Comparison of ENCODE assay signal across 11 cellular contexts in genomic region chr11:62724171-62724570, GRCh38. TPM values are rescaled to one million over a fixed set of nuclear protein-coding genes. Genes with fewer than 3 reads are reported as not detected.
A peak's percentile ranks its signal among the peaks of the same experiment; 100 is the strongest.
DNase-seq lines count a peak whose midpoint lies in the region; ATAC-seq, FAIRE-seq and TF ChIP-seq lines count a peak whose summit lies in the region.
"Had no signal": no experiment of that assay in that cellular context is flagged by ENCODE, and none has a peak within 500 bp of the region (broad histone marks: within the 10 kb centered on the region; RNA-seq: fewer than 3 reads in every experiment).

No MANE protein-coding gene starts in this region.

- CTCF ChIA-PET in A673 (lab: Charles Lee) = interaction anchor here (0.5 kb wide), 1 partner anchor 64 kb away, joined by 6 read pairs; no protein-coding TSS in a partner anchor
- CTCF ChIA-PET in HCT116 (lab: Charles Lee) = interaction anchor here (0.6 kb wide), 1 partner anchor 371 kb away, joined by 3 read pairs; no protein-coding TSS in a partner anchor
- CTCF ChIA-PET in GM12878 (lab: Yijun Ruan, JAX) = interaction anchor here (0.6 to 2.2 kb wide), 12 partner anchors 9 to 329 kb away, joined by 3 to 7 read pairs (median 4); partner anchors contain the start of gene SLC3A2

- H3K9ac ChIP-seq in HCT116 (ENCODE audit: low read length) (0 out of 2 replicates have a peak overlapping the region, but pooled peaks have one; percentile 1), GM12878 (ENCODE audit: control insufficient read depth, insufficient read depth, low read length) (peak overlapping the region; percentile 91)

- H3K27ac Mint-ChIP-seq in mesothelial cell of epicardium = peak overlapping the region; percentile 48

- H3K9me2 ChIP-seq in HCT116 (ENCODE audit: insufficient read depth) = no peaks in the 10 kb centered on the region

- no peak for TF ChIP-seq EP300 in GM12878 (IDR thresholded peaks at IDR 0.05; ENCODE audit: borderline replicate concordance in 1 of 2, control insufficient read depth in 1 of 2, low read depth in 2 of 2, low read length in 2 of 2)

- no peaks in the 10 kb centered on the region for H3K9me3 ChIP-seq in A673 (ENCODE audit: low read depth, low read length, poor library complexity, severe bottlenecking)
- H3K9me3 ChIP-seq in HCT116 (ENCODE audit: control insufficient read depth in 1 of 2, insufficient read depth in 1 of 2, low read depth in 1 of 2, low read length in 2 of 2) = no peaks in the 10 kb centered on the region
- H3K9me3 ChIP-seq in GM12878 (replicated peaks; ENCODE audit: control insufficient read depth, insufficient read depth, low read length) = no peaks in the 10 kb centered on the region; the same call in 2 of the 3 replicates

- TF ChIP-seq CTCF in A673 (conservative IDR thresholded peaks at IDR 0.05; ENCODE audit: low read depth, low read length) (no peak), HCT116 (IDR thresholded peaks at IDR 0.05 in 2 of 3, conservative IDR thresholded peaks at IDR 0.05 in 1 of 3; ENCODE audit: borderline replicate concordance in 1 of 3, insufficient read depth in 1 of 3, low read depth in 2 of 3, low read length in 2 of 3) (no peak), GM12878 (IDR thresholded peaks at IDR 0.05 in 2 of 3, conservative IDR thresholded peaks at IDR 0.05 in 1 of 3; ENCODE audit: control insufficient read depth in 2 of 3, extremely low read depth in 1 of 3, insufficient read depth in 1 of 3, low read depth in 3 of 3, low read length in 3 of 3) (no peak), mesothelial cell of epicardium (IDR thresholded peaks at IDR 0.05; ENCODE audit: unreplicated experiment) (no peak)

- TF ChIP-seq POLR2A in HCT116 (IDR thresholded peaks at IDR 0.05; ENCODE audit: borderline replicate concordance, extremely low read depth, insufficient read depth, insufficient read length) = no peak
- TF ChIP-seq POLR2A in GM12878 (IDR thresholded peaks at IDR 0.05; ENCODE audit: low read depth, low read length) = no peak

- no peaks in the 10 kb centered on the region for H3K27me3 Mint-ChIP-seq in mesothelial cell of epicardium (ENCODE audit: low read depth)

- H3K4me3 Mint-ChIP-seq in mesothelial cell of epicardium = peak overlapping the region; percentile 95

- peaks cover 8% of the 10 kb centered on the region for H3K4me1 ChIP-seq in A673 (ENCODE audit: insufficient read depth, low read length, poor library complexity, severe bottlenecking)
- peaks cover 8 to 19% of the 10 kb centered on the region in 2 experiments for H3K4me1 ChIP-seq in HCT116 (ENCODE audit: control insufficient read depth in 1 of 2, insufficient read depth in 2 of 2, low read length in 2 of 2)
- H3K4me1 ChIP-seq in GM12878 (ENCODE audit: control insufficient read depth, insufficient read depth, low read length) = no peaks in the 10 kb centered on the region; the same call in 1 of the 2 replicates

- peaks cover 35% of the 10 kb centered on the region for H3K36me3 Mint-ChIP-seq in mesothelial cell of epicardium

- BruUV-seq in A673 (replicated peaks; lab: Mats Ljungman, UMichigan) = no TSS peak
- no TSS peak for BruUV-seq in HCT116 (replicated peaks; lab: Mats Ljungman, UMichigan)
- no TSS peak for BruUV-seq in GM12878 (replicated peaks; lab: Mats Ljungman, UMichigan)

- SMC1A ChIA-PET in GM12878 (lab: Charles Lee; ENCODE audit: uncharacterized antibody, unreplicated experiment) = interaction anchor here (1.0 to 2.1 kb wide), 8 partner anchors 8 to 50 kb away, joined by 3 to 9 read pairs (median 4); partner anchors contain the start of gene ZBTB3

- ATAC-seq in HCT116 = no peak
- no peak for ATAC-seq in GM12878
- ATAC-seq in GM19467 (IDR thresholded peaks at IDR 0.05; ENCODE audit: unreplicated experiment) = no peak
- ATAC-seq in GM18907 (IDR thresholded peaks at IDR 0.05; ENCODE audit: unreplicated experiment) = no peak
- ATAC-seq in HG02678 (IDR thresholded peaks at IDR 0.05; ENCODE audit: unreplicated experiment) = no peak

- no peaks in the 10 kb centered on the region for H3K9me3 Mint-ChIP-seq in mesothelial cell of epicardium

- WGBS in GM12878 (ENCODE audit: insufficient coverage, insufficient replicate concordance, low lambda C conversion rate, missing lambda C conversion rate) = 69% methylated on average over 8 of the region's 8 CpGs

- RAD21 ChIA-PET in HCT116 (lab: Charles Lee; ENCODE audit: low non-redundant PET in 1 of 2, low total read pairs in 2 of 2, uncharacterized antibody in 2 of 2, unreplicated experiment in 2 of 2) = interaction anchor here in 1 of 2 experiments (0.5 kb wide), 1 partner anchor 36 kb away, joined by 4 read pairs; no protein-coding TSS in a partner anchor
- RAD21 ChIA-PET in GM12878 (lab: Charles Lee; ENCODE audit: unreplicated experiment) = interaction anchor here (1.3 to 1.9 kb wide), 2 partner anchors 29 to 138 kb away, joined by 3 to 4 read pairs; partner anchors contain the start of gene ZBTB3

- no peak for FAIRE-seq in GM12878 (lab: Jason Lieb, UNC)
- FAIRE-seq: G401.6 had no signal

- H3K27me3 ChIP-seq in A673 (replicated peaks; ENCODE audit: insufficient read depth, low read depth, low read length, poor library complexity) (no peaks in the 10 kb centered on the region), HCT116 (ENCODE audit: insufficient read depth, low read length) (no peaks in the 10 kb centered on the region), GM12878 (replicated peaks in 1 of 2; ENCODE audit: control insufficient read depth in 2 of 2, insufficient read depth in 2 of 2, low read length in 1 of 2) (no peaks in the 10 kb centered on the region)

- H2AFZ ChIP-seq in HCT116 (ENCODE audit: low read depth, low read length, poor library complexity, severe bottlenecking) (no peak overlapping the region), GM12878 (ENCODE audit: control insufficient read depth, low read depth, low read length) (no peak overlapping the region)

- H3K36me3 ChIP-seq in A673 (ENCODE audit: insufficient read depth, low read length, poor library complexity, severe bottlenecking) (peaks cover 61% of the 10 kb centered on the region), HCT116 (ENCODE audit: control insufficient read depth in 1 of 2, insufficient read depth in 2 of 2, low read length in 2 of 2) (peaks cover 54 to 60% of the 10 kb centered on the region in 2 experiments), GM12878 (ENCODE audit: control insufficient read depth in 2 of 2, insufficient read depth in 2 of 2, low read length in 1 of 2) (peaks cover 14 to 50% of the 10 kb centered on the region in 2 experiments)

- in situ Hi-C loops in GM12878 (cut with MboI) = no loop called here

- no peak for DNase-seq in A673 (ENCODE audit: low spot score)
- no peak for DNase-seq in HCT116 (ENCODE audit: low read depth, low spot score)
- DNase-seq in GM12878 (ENCODE audit: low read depth, low spot score) = no peak
- no peak for DNase-seq in mesothelial cell of epicardium (ENCODE audit: low spot score in 2 of 2, unreplicated experiment in 2 of 2)
- no peak for DNase-seq in foreskin melanocyte
- DNase-seq: NCI-H2171 treated with DMSO at 0.1 percent for 48 hours; stimulated activated CD4-positive, alpha-beta T cell treated with anti-CD3 and anti-CD28 coated beads, Interleukin-4, amount 100 ng/mL, for 24 hours had no signal

- H3K4me1 Mint-ChIP-seq in mesothelial cell of epicardium = peaks cover 38% of the 10 kb centered on the region

- peak overlapping the region; percentile 86 for H3K4me3 ChIP-seq in A673 (ENCODE audit: low read depth, low read length, poor library complexity, severe bottlenecking)
- H3K4me3 ChIP-seq in HCT116 (replicated peaks in 1 of 2; ENCODE audit: low read depth in 1 of 2, low read length in 2 of 2) = no peak overlapping the region
- H3K4me3 ChIP-seq in GM12878 = peak overlapping the region; percentile 100

- POLR2A ChIA-PET in A673 (lab: Charles Lee; ENCODE audit: low non-redundant PET) (no interaction called here), HCT116 (lab: Charles Lee) (interaction anchor here (1.6 kb wide), 1 partner anchor 117 kb away, joined by 4 read pairs; no protein-coding TSS in a partner anchor), GM12878 (lab: Charles Lee) (interaction anchor here (0.9 to 6.8 kb wide), 12 partner anchors 9 to 126 kb away, joined by 3 to 79 read pairs (median 4); partner anchors contain the start of genes BSCL2, C11orf98, CSKMT and GNG3)

- H3K27ac ChIP-seq in A673 (ENCODE audit: low read depth, low read length, poor library complexity, severe bottlenecking) (peak overlapping the region; percentile 98), HCT116 (ENCODE audit: low read depth, low read length) (no peak overlapping the region; the same call in 1 of the 2 replicates), GM12878 (ENCODE audit: control insufficient read depth, insufficient read depth) (no peak overlapping the region; the same call in 1 of the 2 replicates)

- peaks cover 83% of the 10 kb centered on the region for H3K79me2 ChIP-seq in HCT116 (ENCODE audit: insufficient read depth, low read length)
- peaks cover 68% of the 10 kb centered on the region for H3K79me2 ChIP-seq in GM12878 (ENCODE audit: control insufficient read depth, insufficient read depth, low read length)

- peaks cover 21% of the 10 kb centered on the region; the same call in 1 of the 2 replicates for H4K20me1 ChIP-seq in HCT116 (ENCODE audit: insufficient read depth)
- peaks cover 11% of the 10 kb centered on the region for H4K20me1 ChIP-seq in GM12878 (ENCODE audit: control insufficient read depth, insufficient read depth)

- TF ChIP-seq RAD21 in HCT116 (IDR thresholded peaks at IDR 0.05; ENCODE audit: low read depth) (no peak), GM12878 (IDR thresholded peaks at IDR 0.05; ENCODE audit: insufficient read depth, low read depth, low read length) (no peak)

- no peak overlapping the region for H3K4me2 ChIP-seq in HCT116 (ENCODE audit: low read length)
- peak overlapping the region; percentile 81 for H3K4me2 ChIP-seq in GM12878 (ENCODE audit: control insufficient read depth, insufficient read depth)

- intact Hi-C loops in A673 (cut with micrococcal nuclease; ENCODE audit: unreplicated experiment) = no loop called here
- intact Hi-C loops in HCT116 (cut with micrococcal nuclease) = no loop called here
- intact Hi-C loops in GM12878 (cut with micrococcal nuclease; ENCODE audit: unreplicated experiment) = no loop called here

RNA-seq across cellular contexts. Expression of gene HNRNPUL2, which starts 3.1 kb away (rescaled TPM):
- 104 and 105 TPM in 2 replicates for total RNA-seq in A673 (2021)
- total RNA-seq in HCT116 (2021; ENCODE audit: unreplicated experiment) = 45.8 TPM
- 43.9 and 53.3 TPM in 2 replicates for polyA plus RNA-seq in HCT116 (2012)
- 50.6 and 53.9 TPM in 2 replicates for total RNA-seq in GM12878 (2013; cell fraction: nucleolus; rRNA removed)
- total RNA-seq in GM12878 (2014; rRNA removed) = 6.6 and 8.8 TPM in 2 replicates
- total RNA-seq in GM12878 (2014; rRNA removed; fragmentation: Illumina TruSeq; extraction: Trizol) = 21.1 and 22.7 TPM in 2 replicates
- total RNA-seq in GM12878 (2021) = 47.9 and 50.5 TPM in 2 replicates
- 27.5 TPM for polyA plus RNA-seq in GM12878 (2011; ENCODE audit: low read depth)
- polyA plus RNA-seq in GM12878 (2011; rRNA removed) = 23.7 and 29.8 TPM in 2 replicates
- 15.8 and 19.0 TPM in 2 replicates for polyA plus RNA-seq in GM12878 (2011; cell fraction: cytosol; rRNA removed)
- 27.0 and 40.2 TPM in 2 replicates for polyA plus RNA-seq in GM12878 (2011; cell fraction: nucleus; rRNA removed)
- 52.9 and 61.7 TPM in 2 replicates for polyA plus RNA-seq in GM12878 (2012)
- 72.2 and 73.7 TPM in 2 replicates for polyA plus RNA-seq in GM12878 (2014; fragmentation: Illumina TruSeq; extraction: Trizol)
- 1 to 10 TPM; 1.6 to 7.4 TPM for polyA plus RNA-seq in GM12878 (2014; fragmentation: Nextera tagmentation; extraction: Ambion mirVana)
- 39.9 and 43.9 TPM in 2 replicates for polyA plus RNA-seq in GM12878 (2014; rRNA removed)
- polyA plus RNA-seq in GM12878 (2016; fragmentation: Nextera tagmentation; extraction: Ambion mirVana) = 1 to 10 TPM; 2.6 to 2.7 TPM
- polyA minus RNA-seq in GM12878 (2011; rRNA and poly(A)+ RNA removed) = 23.3 and 25.3 TPM in 2 replicates
- 10.6 and 13.2 TPM in 2 replicates for polyA minus RNA-seq in GM12878 (2011; cell fraction: cytosol; rRNA and poly(A)+ RNA removed)
- polyA minus RNA-seq in GM12878 (2011; cell fraction: nucleus; rRNA and poly(A)+ RNA removed) = 13.5 and 26.4 TPM in 2 replicates
- total RNA-seq in mesothelial cell of epicardium = 60.3 to 62.0 TPM (median 61.5 TPM) in 3 replicates

RNA-seq across cellular contexts. Expression of gene TTC9C, which starts 4.1 kb away (rescaled TPM):
- total RNA-seq in A673 (2021) (66.5 and 66.8 TPM in 2 replicates), HCT116 (2021; ENCODE audit: unreplicated experiment) (33.3 TPM), GM12878 (2014; rRNA removed) (51.6 and 55.5 TPM in 2 replicates), GM12878 (2014; rRNA removed; fragmentation: Illumina TruSeq; extraction: Trizol) (45.3 and 52.5 TPM in 2 replicates), GM12878 (2021) (40.4 and 42.0 TPM in 2 replicates), mesothelial cell of epicardium (39.8 to 46.0 TPM (median 41.7 TPM) in 3 replicates)
- 32.5 and 39.7 TPM in 2 replicates for polyA plus RNA-seq in HCT116 (2012)
- 37.4 and 54.4 TPM in 2 replicates for total RNA-seq in GM12878 (2013; cell fraction: nucleolus; rRNA removed)
- 24.2 TPM for polyA plus RNA-seq in GM12878 (2011; ENCODE audit: low read depth)
- polyA plus RNA-seq in GM12878 (2011; rRNA removed) (62.9 and 71.2 TPM in 2 replicates), GM12878 (2014; fragmentation: Illumina TruSeq; extraction: Trizol) (53.6 and 62.0 TPM in 2 replicates), GM12878 (2014; fragmentation: Nextera tagmentation; extraction: Ambion mirVana) (10 to 100 TPM; 60.9 to 72.3 TPM), GM12878 (2014; rRNA removed) (47.1 and 47.3 TPM in 2 replicates), GM12878 (2016; fragmentation: Nextera tagmentation; extraction: Ambion mirVana) (10 to 100 TPM; 48.7 to 49.2 TPM)
- 53.8 and 56.3 TPM in 2 replicates for polyA plus RNA-seq in GM12878 (2011; cell fraction: cytosol; rRNA removed)
- polyA plus RNA-seq in GM12878 (2011; cell fraction: nucleus; rRNA removed) = 39.6 and 50.1 TPM in 2 replicates
- polyA plus RNA-seq in GM12878 (2012) = 42.2 and 55.8 TPM in 2 replicates
- polyA minus RNA-seq in GM12878 (2011; rRNA and poly(A)+ RNA removed) = 29.7 and 41.3 TPM in 2 replicates
- polyA minus RNA-seq in GM12878 (2011; cell fraction: cytosol; rRNA and poly(A)+ RNA removed) = 15.9 and 18.3 TPM in 2 replicates
- 11.4 and 18.6 TPM in 2 replicates for polyA minus RNA-seq in GM12878 (2011; cell fraction: nucleus; rRNA and poly(A)+ RNA removed)

RNA-seq across cellular contexts. Expression of gene GNG3, which starts 16.7 kb away (rescaled TPM):
- total RNA-seq in A673 (2021) (0.45 and 0.72 TPM in 2 replicates), HCT116 (2021; ENCODE audit: unreplicated experiment) (not detected), GM12878 (2014; rRNA removed) (not detected in 2 replicates), GM12878 (2014; rRNA removed; fragmentation: Illumina TruSeq; extraction: Trizol) (not detected in 2 replicates), GM12878 (2021) (not detected in 2 replicates), mesothelial cell of epicardium (0.60 to 1.5 TPM (median 0.97 TPM) in 3 replicates)
- polyA plus RNA-seq in HCT116 (2012) = 1.0 and 1.3 TPM in 2 replicates
- not detected in 2 replicates for total RNA-seq in GM12878 (2013; cell fraction: nucleolus; rRNA removed)
- polyA plus RNA-seq in GM12878 (2011; ENCODE audit: low read depth) = 0.81 TPM
- polyA plus RNA-seq in GM12878 (2011; rRNA removed) (not detected in 2 replicates), GM12878 (2014; fragmentation: Illumina TruSeq; extraction: Trizol) (0.57 TPM in 1 of 2 replicates, not detected in the other), GM12878 (2014; fragmentation: Nextera tagmentation; extraction: Ambion mirVana) (under 1 TPM; 0.27 to 0.42 TPM), GM12878 (2014; rRNA removed) (not detected in 2 replicates), GM12878 (2016; fragmentation: Nextera tagmentation; extraction: Ambion mirVana) (under 1 TPM; 0.62 to 0.83 TPM)
- 0.10 TPM in 1 of 2 replicates, not detected in the other for polyA plus RNA-seq in GM12878 (2011; cell fraction: cytosol; rRNA removed)
- 0.13 TPM in 1 of 2 replicates, not detected in the other for polyA plus RNA-seq in GM12878 (2011; cell fraction: nucleus; rRNA removed)
- 0.18 and 0.55 TPM in 2 replicates for polyA plus RNA-seq in GM12878 (2012)
- polyA minus RNA-seq in GM12878 (2011; rRNA and poly(A)+ RNA removed) = not detected in 2 replicates
- polyA minus RNA-seq in GM12878 (2011; cell fraction: cytosol; rRNA and poly(A)+ RNA removed) = not detected in 2 replicates
- not detected in 2 replicates for polyA minus RNA-seq in GM12878 (2011; cell fraction: nucleus; rRNA and poly(A)+ RNA removed)

RNA-seq across cellular contexts. Expression of gene BSCL2, which starts 16.9 kb away (rescaled TPM):
- 123 and 132 TPM in 2 replicates for total RNA-seq in A673 (2021)
- 62.0 TPM for total RNA-seq in HCT116 (2021; ENCODE audit: unreplicated experiment)
- polyA plus RNA-seq in HCT116 (2012) = 58.7 and 71.5 TPM in 2 replicates
- total RNA-seq in GM12878 (2013; cell fraction: nucleolus; rRNA removed) = 23.5 and 29.0 TPM in 2 replicates
- 21.7 and 24.3 TPM in 2 replicates for total RNA-seq in GM12878 (2014; rRNA removed)
- 20.3 and 21.5 TPM in 2 replicates for total RNA-seq in GM12878 (2014; rRNA removed; fragmentation: Illumina TruSeq; extraction: Trizol)
- 22.9 and 28.9 TPM in 2 replicates for total RNA-seq in GM12878 (2021)
- polyA plus RNA-seq in GM12878 (2011; ENCODE audit: low read depth) = 39.4 TPM
- 7.6 and 16.5 TPM in 2 replicates for polyA plus RNA-seq in GM12878 (2011; rRNA removed)
- 41.4 and 49.7 TPM in 2 replicates for polyA plus RNA-seq in GM12878 (2011; cell fraction: cytosol; rRNA removed)
- polyA plus RNA-seq in GM12878 (2011; cell fraction: nucleus; rRNA removed) = 49.3 and 67.8 TPM in 2 replicates
- polyA plus RNA-seq in GM12878 (2012) = 24.7 and 26.2 TPM in 2 replicates
- 10.6 and 17.1 TPM in 2 replicates for polyA plus RNA-seq in GM12878 (2014; fragmentation: Illumina TruSeq; extraction: Trizol)
- polyA plus RNA-seq in GM12878 (2014; fragmentation: Nextera tagmentation; extraction: Ambion mirVana) = 10 to 100 TPM; 12.3 to 34.4 TPM
- 21.9 and 24.2 TPM in 2 replicates for polyA plus RNA-seq in GM12878 (2014; rRNA removed)
- 10 to 100 TPM; 55.7 to 57.9 TPM for polyA plus RNA-seq in GM12878 (2016; fragmentation: Nextera tagmentation; extraction: Ambion mirVana)
- 36.9 and 38.8 TPM in 2 replicates for polyA minus RNA-seq in GM12878 (2011; rRNA and poly(A)+ RNA removed)
- polyA minus RNA-seq in GM12878 (2011; cell fraction: cytosol; rRNA and poly(A)+ RNA removed) = 12.4 and 22.4 TPM in 2 replicates
- 15.7 and 30.1 TPM in 2 replicates for polyA minus RNA-seq in GM12878 (2011; cell fraction: nucleus; rRNA and poly(A)+ RNA removed)
- 56.9 to 61.4 TPM (median 58.3 TPM) in 3 replicates for total RNA-seq in mesothelial cell of epicardium

RNA-seq across cellular contexts. Expression of gene ZBTB3, which starts 29.8 kb away (rescaled TPM):
- 12.0 and 13.1 TPM in 2 replicates for total RNA-seq in A673 (2021)
- 11.3 TPM for total RNA-seq in HCT116 (2021; ENCODE audit: unreplicated experiment)
- 3.2 and 3.6 TPM in 2 replicates for polyA plus RNA-seq in HCT116 (2012)
- total RNA-seq in GM12878 (2013; cell fraction: nucleolus; rRNA removed) = 9.0 and 10.2 TPM in 2 replicates
- 7.7 and 8.8 TPM in 2 replicates for total RNA-seq in GM12878 (2014; rRNA removed)
- total RNA-seq in GM12878 (2014; rRNA removed; fragmentation: Illumina TruSeq; extraction: Trizol) = 4.7 and 4.8 TPM in 2 replicates
- 7.1 and 7.4 TPM in 2 replicates for total RNA-seq in GM12878 (2021)
- 2.6 TPM for polyA plus RNA-seq in GM12878 (2011; ENCODE audit: low read depth)
- polyA plus RNA-seq in GM12878 (2011; rRNA removed) = 4.8 TPM in 2 replicates
- 6.8 and 7.6 TPM in 2 replicates for polyA plus RNA-seq in GM12878 (2011; cell fraction: cytosol; rRNA removed)
- polyA plus RNA-seq in GM12878 (2011; cell fraction: nucleus; rRNA removed) = 4.1 and 4.8 TPM in 2 replicates
- 3.8 and 5.8 TPM in 2 replicates for polyA plus RNA-seq in GM12878 (2012)
- polyA plus RNA-seq in GM12878 (2014; fragmentation: Illumina TruSeq; extraction: Trizol) = 0.95 and 2.0 TPM in 2 replicates
- 1 to 10 TPM; 1.4 to 1.9 TPM for polyA plus RNA-seq in GM12878 (2014; fragmentation: Nextera tagmentation; extraction: Ambion mirVana)
- 4.7 and 5.1 TPM in 2 replicates for polyA plus RNA-seq in GM12878 (2014; rRNA removed)
- polyA plus RNA-seq in GM12878 (2016; fragmentation: Nextera tagmentation; extraction: Ambion mirVana) = 1 to 10 TPM; 4.6 to 4.7 TPM
- polyA minus RNA-seq in GM12878 (2011; rRNA and poly(A)+ RNA removed) = 8.2 and 13.2 TPM in 2 replicates
- 3.1 and 3.2 TPM in 2 replicates for polyA minus RNA-seq in GM12878 (2011; cell fraction: cytosol; rRNA and poly(A)+ RNA removed)
- polyA minus RNA-seq in GM12878 (2011; cell fraction: nucleus; rRNA and poly(A)+ RNA removed) = 3.5 and 6.1 TPM in 2 replicates
- 11.6 to 14.7 TPM (median 13.2 TPM) in 3 replicates for total RNA-seq in mesothelial cell of epicardium

Comparison
In these comparisons a context has a peak if more than half of its experiments do, and no peak if none do; other contexts are left out.
1. H3K4me3 ChIP-seq: peak in A673 (single experiment) and GM12878 (single experiment); none in HCT116 (0 of 2).